ENCODE assay signal across 9 cellular contexts in the genomic region with DNA sequence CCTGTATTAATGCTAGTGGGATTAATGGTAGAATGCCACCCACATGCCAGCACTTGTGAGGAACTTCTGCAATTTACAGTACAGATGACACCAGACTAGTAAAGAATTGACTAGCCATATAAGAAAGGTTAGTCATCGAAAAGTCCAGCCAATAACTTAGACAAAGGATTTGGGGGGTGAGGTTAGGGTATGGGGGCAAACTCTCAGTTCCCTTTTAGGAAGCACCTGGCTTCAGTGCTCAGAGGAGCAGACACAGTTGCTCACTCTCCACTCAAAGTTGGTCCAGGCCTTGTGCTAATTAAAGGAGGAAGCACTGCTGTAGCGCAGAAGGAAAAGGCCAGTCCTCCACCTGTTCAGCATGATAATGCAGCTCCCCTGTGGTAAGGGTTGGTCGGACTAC. TPM values are rescaled to one million over a fixed set of nuclear protein-coding genes. Genes with fewer than 3 reads are reported as not detected.
A peak's percentile ranks its signal among the peaks of the same experiment; 100 is the strongest.
DNase-seq lines count a peak whose midpoint lies in the region; ATAC-seq and TF ChIP-seq lines count a peak whose summit lies in the region.
"Had no signal": no experiment of that assay in that cellular context is flagged by ENCODE, and none has a peak within 500 bp of the region (broad histone marks: within the 10 kb centered on the region; RNA-seq: fewer than 3 reads in every experiment).

No MANE protein-coding gene starts in this region.

- no peaks in the 10 kb centered on the region for H3K9me3 Mint-ChIP-seq in activated T-helper 17 cell treated with anti-CD3 and anti-CD28 coated beads, Interleukin-2, amount 50 U/mL, for 72 hours

- no peak overlapping the region for H3K4me3 Mint-ChIP-seq in activated T-helper 17 cell treated with anti-CD3 and anti-CD28 coated beads, Interleukin-2, amount 50 U/mL, for 72 hours

- no peak overlapping the region for H3K27ac Mint-ChIP-seq in activated T-helper 17 cell treated with anti-CD3 and anti-CD28 coated beads, Interleukin-2, amount 50 U/mL, for 72 hours

- peaks cover 55% of the 10 kb centered on the region for H3K36me3 Mint-ChIP-seq in activated T-helper 17 cell treated with anti-CD3 and anti-CD28 coated beads, Interleukin-2, amount 50 U/mL, for 72 hours (ENCODE audit: low read depth)

- peak; percentile 65 for ATAC-seq in GM18505 (IDR thresholded peaks at IDR 0.05; ENCODE audit: unreplicated experiment)
- peak; percentile 53 for ATAC-seq in GM21515 (IDR thresholded peaks at IDR 0.05; ENCODE audit: unreplicated experiment)
- ATAC-seq in HG03460 (IDR thresholded peaks at IDR 0.05; ENCODE audit: unreplicated experiment): peak; percentile 73
- ATAC-seq in GM19035 (IDR thresholded peaks at IDR 0.05; ENCODE audit: unreplicated experiment): no peak
- ATAC-seq in esophagus mucosa: no peak
- ATAC-seq in activated T-helper 17 cell treated with anti-CD3 and anti-CD28 coated beads, Interleukin-2, amount 50 U/mL, for 72 hours (replicated peaks): no peak
- ATAC-seq: pancreas had no signal

- H3K27me3 Mint-ChIP-seq in activated T-helper 17 cell treated with anti-CD3 and anti-CD28 coated beads, Interleukin-2, amount 50 U/mL, for 72 hours: no peaks in the 10 kb centered on the region

- no peak for DNase-seq in epithelial cell of prostate (ENCODE audit: low read depth, low spot score)
- DNase-seq in NCI-H774 (lab: John Stamatoyannopoulos, UW): no peak
- DNase-seq: pancreas had no signal

- peak overlapping the region; percentile 93 for H3K27ac ChIP-seq in epithelial cell of prostate
- H3K27ac ChIP-seq: pancreas had no signal

- peaks cover 42% of the 10 kb centered on the region for H3K4me1 Mint-ChIP-seq in activated T-helper 17 cell treated with anti-CD3 and anti-CD28 coated beads, Interleukin-2, amount 50 U/mL, for 72 hours

- no peak for TF ChIP-seq POLR2A in GM18505 (IDR thresholded peaks at IDR 0.05; ENCODE audit: borderline replicate concordance, extremely low read depth, insufficient read depth, insufficient read length)

RNA-seq across cellular contexts. Expression of a gene that starts 25.2 kb away (rescaled TPM):
- 31.5 TPM for total RNA-seq in esophagus mucosa
- total RNA-seq in activated T-helper 17 cell treated with anti-CD3 and anti-CD28 coated beads, Interleukin-2, amount 50 U/mL, for 72 hours: 10 to 100 TPM; 56.0 to 56.3 TPM

Comparison
In these comparisons a context has a peak if more than half of its experiments do, and no peak if none do; other contexts are left out.
1. ATAC-seq: peak in GM18505 (single experiment), GM21515 (single experiment) and HG03460 (single experiment); none in GM19035 (single experiment), esophagus mucosa (single experiment) and activated T-helper 17 cell treated with anti-CD3 and anti-CD28 coated beads, Interleukin-2, amount 50 U/mL, for 72 hours (single experiment).